In the genomic region with DNA sequence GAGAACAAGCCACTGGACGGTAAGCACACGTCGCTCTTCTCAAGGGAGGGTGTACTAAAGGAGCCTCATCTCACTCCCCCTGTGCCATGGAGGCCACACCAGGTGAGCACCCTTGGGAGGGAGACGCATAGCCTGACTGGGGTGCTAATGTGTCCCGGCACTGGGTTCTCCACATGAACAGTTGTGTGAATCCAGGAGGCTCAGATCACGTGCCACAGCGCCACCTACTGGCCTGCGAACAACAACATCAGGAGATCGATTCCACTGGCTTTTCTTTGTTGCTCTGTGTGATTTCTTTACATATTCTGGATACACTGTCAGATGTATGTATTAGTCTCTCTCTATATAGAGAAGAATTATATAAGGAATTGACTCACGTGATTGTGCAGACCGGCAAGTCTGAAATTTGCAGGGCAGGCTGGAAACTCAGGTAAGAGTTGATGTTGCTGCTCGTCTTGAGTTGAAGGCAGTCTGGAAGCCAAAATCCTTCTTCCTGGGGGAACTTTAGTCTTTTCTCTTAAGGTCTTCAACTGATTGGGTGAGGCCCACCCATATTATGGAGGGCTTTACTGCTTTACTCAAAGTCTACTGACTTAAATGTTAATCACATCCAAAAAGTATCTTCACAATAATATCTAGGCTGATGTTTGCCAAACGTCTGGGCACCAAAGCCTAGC, we compare ENCODE assay signal across 8 cellular contexts. TPM values are rescaled to one million over a fixed set of nuclear protein-coding genes. Genes with fewer than 3 reads are reported as not detected.
A peak's percentile ranks its signal among the peaks of the same experiment; 100 is the strongest.
DNase-seq lines count a peak whose midpoint lies in the region; ATAC-seq and TF ChIP-seq lines count a peak whose summit lies in the region.
"Not testable (repeated sequence)": the region's sequence is repeated elsewhere in the genome, so short reads cannot be mapped to it uniquely, and the experiment has no call there.

No MANE protein-coding gene starts in this region.

- CTCF ChIA-PET in BJ (lab: Yijun Ruan, JAX); RWPE1 (lab: Yijun Ruan, JAX): not testable (repeated sequence)

- H3K9ac ChIP-seq in KMS-11: not testable (repeated sequence)

- not testable (repeated sequence) for H2AFZ ChIP-seq in KMS-11 (ENCODE audit: low read depth)

- ATAC-seq in GM19395 (IDR thresholded peaks at IDR 0.05; ENCODE audit: unreplicated experiment) (peak; percentile 62), memory B cell (ENCODE audit: low read depth) (peak; percentile 81)

- not testable (repeated sequence) for H3K36me3 ChIP-seq in BJ (ENCODE audit: control insufficient read depth, insufficient read depth, low read length); KMS-11 (ENCODE audit: insufficient read depth)

- not testable (repeated sequence) for H3K4me1 ChIP-seq in KMS-11 (ENCODE audit: low read depth, poor library complexity, severe bottlenecking)

- not testable (repeated sequence) for H3K36me3 Mint-ChIP-seq in activated T-cell treated with anti-CD3 and anti-CD28 coated beads, Interleukin-2, amount 50 U/mL, for 24 hours (ENCODE audit: low read depth); memory B cell

- H3K4me2 ChIP-seq in KMS-11: not testable (repeated sequence)

- not testable (repeated sequence) for H3K27me3 Mint-ChIP-seq in activated T-cell treated with anti-CD3 and anti-CD28 coated beads, Interleukin-2, amount 50 U/mL, for 24 hours; memory B cell

- H3K27me3 ChIP-seq in BJ (ENCODE audit: control insufficient read depth, insufficient read depth, low read length); KMS-11 (ENCODE audit: insufficient read depth, low read depth): not testable (repeated sequence)

- H3K4me3 ChIP-seq in BJ (ENCODE audit: low read depth, low read length); KMS-11 (IDR thresholded peaks at IDR 0.05; ENCODE audit: insufficient read depth, low read depth, low read length): not testable (repeated sequence)

- not testable (repeated sequence) for H4K20me1 ChIP-seq in KMS-11 (ENCODE audit: insufficient read depth)

- TF ChIP-seq CTCF in BJ (IDR thresholded peaks at IDR 0.05; ENCODE audit: insufficient read depth, low read depth, low read length) (peak; percentile 63), KMS-11 (conservative IDR thresholded peaks at IDR 0.05; ENCODE audit: low read depth, low read length) (peak; percentile 82), RWPE1 (conservative IDR thresholded peaks at IDR 0.05; ENCODE audit: low read depth) (peak; percentile 83)

- H3K4me1 Mint-ChIP-seq in activated T-cell treated with anti-CD3 and anti-CD28 coated beads, Interleukin-2, amount 50 U/mL, for 24 hours (ENCODE audit: low read depth); memory B cell: not testable (repeated sequence)

- not testable (repeated sequence) for H3K4me3 Mint-ChIP-seq in activated T-cell treated with anti-CD3 and anti-CD28 coated beads, Interleukin-2, amount 50 U/mL, for 24 hours; memory B cell

- not testable (repeated sequence) for DNase-seq in BJ (ENCODE audit: low read depth)
- DNase-seq in RWPE1 (ENCODE audit: low spot score) (peak; percentile 26), epidermal melanocyte (ENCODE audit: insufficient read length, low spot score) (peak; percentile 25), memory B cell (ENCODE audit: low spot score in 2 of 2) (peak in 1 of 2 donors; percentile 21)
- peak; percentile 67 for DNase-seq in activated T-cell treated with anti-CD3 and anti-CD28 coated beads, Interleukin-2, amount 50 U/mL, for 24 hours
- DNase-seq in stimulated activated CD4-positive, alpha-beta T cell treated with anti-CD3 and anti-CD28 coated beads, Interleukin-4, amount 100 ng/mL, for 48 hours (ENCODE audit: low read depth in 2 of 2): peak; percentile 22 to 30

- not testable (repeated sequence) for H3K9me3 Mint-ChIP-seq in activated T-cell treated with anti-CD3 and anti-CD28 coated beads, Interleukin-2, amount 50 U/mL, for 24 hours; memory B cell

- not testable (repeated sequence) for H3K27ac ChIP-seq in KMS-11, RWPE1

- H3K27ac Mint-ChIP-seq in activated T-cell treated with anti-CD3 and anti-CD28 coated beads, Interleukin-2, amount 50 U/mL, for 24 hours; memory B cell: not testable (repeated sequence)

- H3K79me2 ChIP-seq in KMS-11 (ENCODE audit: insufficient read depth, low read depth): not testable (repeated sequence)

- POLR2A ChIA-PET in BJ (lab: Charles Lee); RWPE1 (lab: Yijun Ruan, JAX; ENCODE audit: low non-redundant PET): not testable (repeated sequence)

RNA-seq across cellular contexts. Expression of a gene that starts 8.9 kb away (rescaled TPM):
- 0.05 TPM in 1 of 2 replicates, not detected in the other for polyA plus RNA-seq in BJ (2011; rRNA removed)
- polyA minus RNA-seq in BJ (2011; rRNA and poly(A)+ RNA removed): 0.09 and 0.67 TPM in 2 replicates

RNA-seq across cellular contexts. Expression of a gene that starts 54.1 kb away (rescaled TPM):
- polyA plus RNA-seq in BJ (2011; rRNA removed): 2.9 and 3.0 TPM in 2 replicates
- 0.36 TPM in 1 of 2 replicates, not detected in the other for polyA minus RNA-seq in BJ (2011; rRNA and poly(A)+ RNA removed)
